ENCODE assay signal across 8 cellular contexts in the genomic region with DNA sequence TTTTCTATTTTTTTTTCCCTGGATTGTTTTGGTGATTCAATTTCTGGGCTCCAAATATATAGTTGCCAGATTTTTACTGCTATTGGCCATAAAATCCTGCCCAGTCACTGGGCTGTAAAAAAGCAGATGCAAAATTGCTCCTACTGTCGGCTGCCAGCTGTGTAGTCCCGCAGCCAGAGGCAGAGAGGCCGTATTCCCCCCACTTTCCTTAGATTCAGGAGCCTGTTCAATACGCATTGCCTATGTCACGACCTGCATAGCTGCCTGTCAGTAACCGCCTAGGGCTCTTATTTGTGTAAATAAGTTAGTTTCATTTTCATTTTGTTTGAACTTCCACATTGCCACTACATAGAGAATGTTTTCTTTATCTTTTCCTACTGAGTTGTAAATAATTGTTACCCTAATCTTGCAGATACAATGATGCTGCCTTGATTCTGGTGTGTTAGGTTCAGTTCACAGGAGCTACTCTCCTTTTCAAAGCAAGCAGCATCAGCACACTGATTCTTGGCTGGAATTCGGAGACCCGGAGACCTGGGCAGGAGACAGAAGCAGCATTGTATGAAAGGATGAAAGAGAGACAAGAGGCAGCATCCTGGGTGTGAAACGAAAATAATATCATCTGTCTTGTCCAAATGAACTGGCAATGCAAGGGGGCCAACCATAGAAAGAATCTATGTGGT. TPM values are rescaled to one million over a fixed set of nuclear protein-coding genes. Genes with fewer than 3 reads are reported as not detected.
DNase-seq lines count a peak whose midpoint lies in the region; ATAC-seq and TF ChIP-seq lines count a peak whose summit lies in the region.

No MANE protein-coding gene starts in this region.

- intact Hi-C loops in CD8-positive, alpha-beta T cell (cut with DNase I, micrococcal nuclease) = no loop called here

- POLR2A ChIA-PET in CD8-positive, alpha-beta T cell (lab: Charles Lee) = no interaction called here

- CTCF ChIA-PET in CD8-positive, alpha-beta T cell (lab: Charles Lee) = no interaction called here

- no peaks in the 10 kb centered on the region for H3K36me3 ChIP-seq in CD8-positive, alpha-beta T cell (ENCODE audit: insufficient read depth, low read length)

- no peaks in the 10 kb centered on the region for H3K27me3 Mint-ChIP-seq in CD8-positive, alpha-beta T cell (ENCODE audit: low read depth)

- H3K27ac ChIP-seq in CD8-positive, alpha-beta T cell (ENCODE audit: low read depth, low read length) = no peak overlapping the region

- H3K4me1 ChIP-seq in CD8-positive, alpha-beta T cell (ENCODE audit: insufficient read depth, low read length) = peaks cover 8% of the 10 kb centered on the region

- H3K4me3 ChIP-seq in CD8-positive, alpha-beta T cell (ENCODE audit: low read depth, low read length) = peak overlapping the region; percentile 36
- H3K4me3 ChIP-seq in WI38 (ENCODE audit: low read depth, low read length) = peak overlapping the region; percentile 55

- peaks cover 13% of the 10 kb centered on the region for H3K9me3 Mint-ChIP-seq in CD8-positive, alpha-beta T cell

- peak overlapping the region; percentile 74 for H3K4me3 Mint-ChIP-seq in CD8-positive, alpha-beta T cell

- H3K36me3 Mint-ChIP-seq in CD8-positive, alpha-beta T cell = no peaks in the 10 kb centered on the region

- TF ChIP-seq CTCF in CD8-positive, alpha-beta T cell (IDR thresholded peaks at IDR 0.05) = no peak
- no peak for TF ChIP-seq CTCF in WI38 (IDR thresholded peaks at IDR 0.05; ENCODE audit: low read depth, low read length)

- no peak for DNase-seq in CD8-positive, alpha-beta T cell
- DNase-seq in GM19240 (ENCODE audit: insufficient read length, low spot score) = peak; percentile 38
- DNase-seq in foreskin melanocyte = peak; percentile 27
- peak; percentile 40 for DNase-seq in renal cortical epithelial cell (ENCODE audit: low read depth)
- DNase-seq in DMS114 treated with DMSO at 0.1 percent for 48 hours (lab: John Stamatoyannopoulos, UW; ENCODE audit: unreplicated experiment) = no peak

- peaks cover 9% of the 10 kb centered on the region for H3K4me1 Mint-ChIP-seq in CD8-positive, alpha-beta T cell (ENCODE audit: low read depth)

- no peaks in the 10 kb centered on the region for H3K9me3 ChIP-seq in CD8-positive, alpha-beta T cell (ENCODE audit: low read length)

- H3K27ac Mint-ChIP-seq in CD8-positive, alpha-beta T cell = peak overlapping the region; percentile 16

- H3K27me3 ChIP-seq in CD8-positive, alpha-beta T cell (ENCODE audit: insufficient read depth, low read length) = no peaks in the 10 kb centered on the region

- peak; percentile 44 for ATAC-seq in CD8-positive, alpha-beta T cell
- ATAC-seq in HG03442 (IDR thresholded peaks at IDR 0.05; ENCODE audit: unreplicated experiment) = peak; percentile 84
- no peak for ATAC-seq in HG03025 (IDR thresholded peaks at IDR 0.05; ENCODE audit: low FRiP score, unreplicated experiment)

RNA-seq across cellular contexts. Expression of a gene that starts 46.0 kb away (rescaled TPM):
- 1 to 10 TPM in 1 of 2 experiments, under 1 TPM in 1; 0.90 to 1.0 TPM for total RNA-seq in CD8-positive, alpha-beta T cell
- total RNA-seq in renal cortical epithelial cell = 0.87 and 2.8 TPM in 2 replicates

Comparison
In these comparisons a context has a peak if more than half of its experiments do, and no peak if none do; other contexts are left out.
1. DNase-seq: peak in GM19240 (single experiment), foreskin melanocyte (single experiment) and renal cortical epithelial cell (single experiment); none in CD8-positive, alpha-beta T cell (0 of 7) and DMS114 treated with DMSO at 0.1 percent for 48 hours (single experiment).